ENCODE assay signal across 1 cellular context in genomic region chr7:74498996-74499834, GRCh38.
TF ChIP-seq lines count a peak whose summit lies in the region.

No MANE protein-coding gene starts in this region.

TF ChIP-seq in GM23338, 12 proteins besides CTCF, POLR2A, EP300 and RAD21 (continued from another document):
- TF ChIP-seq REST (IDR thresholded peaks at IDR 0.05; ENCODE audit: unreplicated experiment), result no peak
- no peak for TF ChIP-seq JUNB (IDR thresholded peaks at IDR 0.05; ENCODE audit: unreplicated experiment)
- TF ChIP-seq ZNF114 (CRISPR knock-in tag; IDR thresholded peaks at IDR 0.05), result no peak
- no peak for TF ChIP-seq STAT1 (IDR thresholded peaks at IDR 0.05; ENCODE audit: unreplicated experiment)
- no peak for TF ChIP-seq NANOG (IDR thresholded peaks at IDR 0.05; ENCODE audit: borderline replicate concordance)
- TF ChIP-seq ZNF331 (CRISPR knock-in tag; IDR thresholded peaks at IDR 0.05; ENCODE audit: low read depth), result no peak
